ENCODE assay signal across 10 cellular contexts in the genomic region with DNA sequence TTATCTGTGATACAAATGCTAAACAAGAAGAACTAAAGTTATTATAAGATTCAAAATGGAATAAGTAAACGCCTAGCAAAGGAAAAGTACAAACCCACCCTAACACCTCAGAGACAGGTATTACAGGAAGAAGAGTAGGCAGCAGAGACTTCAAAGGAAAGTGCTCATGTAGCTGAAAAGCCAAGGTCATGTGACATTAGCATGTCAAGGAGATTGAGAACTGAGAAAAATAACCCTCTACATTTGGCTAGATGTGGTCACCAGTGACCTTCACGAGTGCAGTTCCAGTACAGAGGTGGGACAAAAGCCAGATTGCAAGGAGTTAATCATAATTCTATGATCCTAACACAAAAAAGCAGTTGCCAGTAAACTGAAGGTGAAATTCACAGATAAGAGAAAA.
DNase-seq lines count a peak whose midpoint lies in the region; ATAC-seq lines count a peak whose summit lies in the region.
"Had no signal": no experiment of that assay in that cellular context is flagged by ENCODE, and none has a peak within 500 bp of the region (broad histone marks: within the 10 kb centered on the region; RNA-seq: fewer than 3 reads in every experiment).

No MANE protein-coding gene starts in this region.

- no peaks in the 10 kb centered on the region for H3F3A ChIP-seq in GM23248 (ENCODE audit: insufficient read depth)

- peaks cover 13 to 27% (median 21%) of the 10 kb centered on the region in 7 donors for H3K4me1 Mint-ChIP-seq in naive thymus-derived CD4-positive, alpha-beta T cell

- CTCF ChIA-PET in naive thymus-derived CD4-positive, alpha-beta T cell (lab: Charles Lee): interaction anchor here (0.6 kb wide), 1 partner anchor 25 kb away, joined by 3 read pairs; no protein-coding TSS in a partner anchor

- H3K27me3 ChIP-seq in naive thymus-derived CD4-positive, alpha-beta T cell (ENCODE audit: control insufficient read depth in 2 of 2, insufficient read depth in 2 of 2, low read length in 2 of 2): no peaks in the 10 kb centered on the region
- H3K27me3 ChIP-seq in GM23248 (replicated peaks; ENCODE audit: insufficient read depth): no peaks in the 10 kb centered on the region

- H3K4me2 ChIP-seq in GM23248 (ENCODE audit: unreplicated experiment): no peak overlapping the region

- POLR2A ChIA-PET in naive thymus-derived CD4-positive, alpha-beta T cell (lab: Charles Lee): no interaction called here

- no peaks in the 10 kb centered on the region for H3K9me3 ChIP-seq in naive thymus-derived CD4-positive, alpha-beta T cell (ENCODE audit: control insufficient read depth in 2 of 3, low read length in 3 of 3)
- H3K9me3 ChIP-seq in GM23248 (ENCODE audit: low read depth): no peaks in the 10 kb centered on the region

- H3K9ac ChIP-seq in GM23248: no peak overlapping the region

- intact Hi-C loops in naive thymus-derived CD4-positive, alpha-beta T cell (cut with micrococcal nuclease): loop anchor here in 1 of 2 donors (5.0 kb wide), 1 partner anchor 65 kb away; a partner anchor contains a TSS

- H3K27ac ChIP-seq in naive thymus-derived CD4-positive, alpha-beta T cell (ENCODE audit: low read depth, low read length): no peak overlapping the region
- no peak overlapping the region for H3K27ac ChIP-seq in GM23248

- ATAC-seq in GM21786 (IDR thresholded peaks at IDR 0.05; ENCODE audit: unreplicated experiment) (peak; percentile 93), HG03460 (IDR thresholded peaks at IDR 0.05; ENCODE audit: unreplicated experiment) (peak; percentile 93)
- peak; percentile 57 for ATAC-seq in naive thymus-derived CD4-positive, alpha-beta T cell

- in situ Hi-C loops in GM23248 (cut with MboI): no loop called here

- H3K27ac Mint-ChIP-seq in naive thymus-derived CD4-positive, alpha-beta T cell: peak overlapping the region in 6 of 9 donors; percentile 10 to 67 (median 45)

- H3K9me2 ChIP-seq in GM23248 (ENCODE audit: insufficient read depth): no peaks in the 10 kb centered on the region

- peaks cover 0 to 6% (median 0%) of the 10 kb centered on the region in 5 donors for H3K36me3 Mint-ChIP-seq in naive thymus-derived CD4-positive, alpha-beta T cell

- H3K4me3 Mint-ChIP-seq in naive thymus-derived CD4-positive, alpha-beta T cell: peak overlapping the region in 4 of 10 donors; percentile 5 to 44 (median 25)
- H3K4me3 Mint-ChIP-seq: neural crest cell had no signal

- peaks cover 0 to 1% (median 0%) of the 10 kb centered on the region in 11 donors for H3K9me3 Mint-ChIP-seq in naive thymus-derived CD4-positive, alpha-beta T cell
- H3K9me3 Mint-ChIP-seq: neural crest cell had no signal

- H3K36me3 ChIP-seq in naive thymus-derived CD4-positive, alpha-beta T cell (ENCODE audit: control insufficient read depth in 2 of 3, insufficient read depth in 3 of 3, low read length in 3 of 3): no peaks in the 10 kb centered on the region
- H3K36me3 ChIP-seq in GM23248 (ENCODE audit: low read depth): no peaks in the 10 kb centered on the region

- H3K4me3 ChIP-seq in naive thymus-derived CD4-positive, alpha-beta T cell (ENCODE audit: low read length): no peak overlapping the region
- no peak overlapping the region for H3K4me3 ChIP-seq in GM23248

- H3K4me1 ChIP-seq in naive thymus-derived CD4-positive, alpha-beta T cell (ENCODE audit: control insufficient read depth in 2 of 2, insufficient read depth in 2 of 2, low read length in 2 of 2): peaks cover 9 to 17% of the 10 kb centered on the region in 2 donors
- H3K4me1 ChIP-seq in GM23248 (ENCODE audit: insufficient read depth): no peaks in the 10 kb centered on the region

- H3K27me3 Mint-ChIP-seq in naive thymus-derived CD4-positive, alpha-beta T cell: no peaks in the 10 kb centered on the region

- WGBS in GM23248 (ENCODE audit: low coverage in 1 of 2, low lambda C conversion rate in 2 of 2, missing lambda C conversion rate in 2 of 2), 2 experiments: 89 to 95% methylated on average over 2 of the region's 2 CpGs

- DNase-seq in activated CD4-positive, alpha-beta T cell treated with anti-CD3 and anti-CD28 coated beads for 48 hours: peak; percentile 8
- no peak for DNase-seq in activated CD4-positive, alpha-beta T cell treated with anti-CD3 and anti-CD28 coated beads, Interleukin-2, amount 50 U/mL, for 48 hours
- DNase-seq in naive thymus-derived CD4-positive, alpha-beta T cell: peak in 5 of 9 donors; percentile 11 to 31 (median 20)
- DNase-seq in KG1 (lab: John Stamatoyannopoulos, UW): no peak
- no peak for DNase-seq in NCI-H1694 treated with DMSO at 0.1 percent for 48 hours (lab: John Stamatoyannopoulos, UW)
- no peak for DNase-seq in GM23248
- DNase-seq: 8988T had no signal

- H2AFZ ChIP-seq in GM23248: no peak overlapping the region

- H4K20me1 ChIP-seq in GM23248 (ENCODE audit: insufficient read depth): no peaks in the 10 kb centered on the region

- no peaks in the 10 kb centered on the region for H3K79me2 ChIP-seq in GM23248 (ENCODE audit: insufficient read depth)

Comparison
In these comparisons a context has a peak if more than half of its experiments do, and no peak if none do; other contexts are left out.
1. DNase-seq: peak in activated CD4-positive, alpha-beta T cell treated with anti-CD3 and anti-CD28 coated beads for 48 hours (single experiment) and naive thymus-derived CD4-positive, alpha-beta T cell (5 of 9); none in activated CD4-positive, alpha-beta T cell treated with anti-CD3 and anti-CD28 coated beads, Interleukin-2, amount 50 U/mL, for 48 hours (0 of 2), KG1 (single experiment), NCI-H1694 treated with DMSO at 0.1 percent for 48 hours (single experiment) and GM23248 (single experiment).
2. Peak in every context shown above with its lines, with median percentiles within 50 percentile points of each other: ATAC-seq.